17 cellular contexts compared by ENCODE assay signal in genomic region chr14:68696721-68697495, GRCh38.
DNase-seq lines count a peak whose midpoint lies in the region; ATAC-seq and TF ChIP-seq lines count a peak whose summit lies in the region.
"Had no signal": no experiment of that assay in that cellular context is flagged by ENCODE, and none has a peak within 500 bp of the region (broad histone marks: within the 10 kb centered on the region; RNA-seq: fewer than 3 reads in every experiment).

No MANE protein-coding gene starts in this region.

- H3K4me1 Mint-ChIP-seq in MCF 10A (ENCODE audit: insufficient read depth, unreplicated experiment) = peaks cover 44% of the 10 kb centered on the region
- H3K4me1 Mint-ChIP-seq in chondrocyte (ENCODE audit: low read depth) = peaks cover 32% of the 10 kb centered on the region
- H3K4me1 Mint-ChIP-seq in stimulated activated naive B cell treated with anti-CD40 and anti-IgM and Interleukin-4, amounts not matched to agents 10 μg/mL and 1 μg/mL and 100 μg/mL, for 72 hours = peaks cover 38 to 56% of the 10 kb centered on the region in 2 donors
- H3K4me1 Mint-ChIP-seq in activated CD8-positive, alpha-beta T cell treated with anti-CD3 and anti-CD28 coated beads for 36 hours (ENCODE audit: low read depth) = peaks cover 14% of the 10 kb centered on the region

- POLR2A ChIA-PET in MCF 10A (lab: Yijun Ruan, JAX) = interaction anchor here (0.5 to 4.4 kb wide), 4 partner anchors 11 to 148 kb away, joined by 4 to 41 read pairs (median 40); partner anchors contain the start of gene ZFP36L1
- POLR2A ChIA-PET in activated CD8-positive, alpha-beta T cell treated with anti-CD3 and anti-CD28 coated beads for 36 hours (lab: Charles Lee) = interaction anchor here (0.9 to 1.4 kb wide), 2 partner anchors 11 to 20 kb away, joined by 3 read pairs; no protein-coding TSS in a partner anchor

- H3K36me3 ChIP-seq in breast epithelium = no peaks in the 10 kb centered on the region

- DNase-seq in MCF 10A (ENCODE audit: unreplicated experiment) (no peak), breast epithelium (ENCODE audit: low spot score in 2 of 2) (no peak), chondrocyte (ENCODE audit: low spot score) (peak; percentile 54), omental fat pad (ENCODE audit: low spot score) (peak; percentile 18), NCI-H2196 treated with DMSO at 0.1 percent for 48 hours (lab: John Stamatoyannopoulos, UW; ENCODE audit: unreplicated experiment) (no peak), GM13977 (ENCODE audit: low spot score) (no peak)
- no peak for DNase-seq in stimulated activated naive B cell treated with anti-CD40 and anti-IgM and Interleukin-4, amounts not matched to agents 10 μg/mL and 1 μg/mL and 100 μg/mL, for 72 hours
- DNase-seq in activated CD8-positive, alpha-beta T cell treated with anti-CD3 and anti-CD28 coated beads for 36 hours = no peak
- DNase-seq: CD4-positive, alpha-beta T cell; DMS79; GOT3; NCI-H1694; NCI-H446 treated with DMSO at 0.1 percent for 48 hours; NCI-H774; SHP77 had no signal

- ATAC-seq in omental fat pad (ENCODE audit: low FRiP score) = no peak
- ATAC-seq in stimulated activated naive B cell treated with anti-CD40 and anti-IgM and Interleukin-4, amounts not matched to agents 10 μg/mL and 1 μg/mL and 100 μg/mL, for 72 hours (replicated peaks) = no peak
- ATAC-seq in activated CD8-positive, alpha-beta T cell treated with anti-CD3 and anti-CD28 coated beads for 36 hours = no peak
- ATAC-seq: K562, Panc1 had no signal

- no peaks in the 10 kb centered on the region for H3K36me3 Mint-ChIP-seq in MCF 10A (ENCODE audit: insufficient read depth, unreplicated experiment)
- no peaks in the 10 kb centered on the region for H3K36me3 Mint-ChIP-seq in chondrocyte (ENCODE audit: low read depth)
- peaks cover 0 to 2% of the 10 kb centered on the region in 2 donors for H3K36me3 Mint-ChIP-seq in stimulated activated naive B cell treated with anti-CD40 and anti-IgM and Interleukin-4, amounts not matched to agents 10 μg/mL and 1 μg/mL and 100 μg/mL, for 72 hours
- H3K36me3 Mint-ChIP-seq in activated CD8-positive, alpha-beta T cell treated with anti-CD3 and anti-CD28 coated beads for 36 hours (ENCODE audit: low read depth) = no peaks in the 10 kb centered on the region

- no peaks in the 10 kb centered on the region for H3K4me1 ChIP-seq in breast epithelium

- H3K27me3 Mint-ChIP-seq in MCF 10A (ENCODE audit: insufficient read depth, unreplicated experiment) (no peaks in the 10 kb centered on the region), chondrocyte (ENCODE audit: low read depth) (no peaks in the 10 kb centered on the region)
- no peaks in the 10 kb centered on the region for H3K27me3 Mint-ChIP-seq in stimulated activated naive B cell treated with anti-CD40 and anti-IgM and Interleukin-4, amounts not matched to agents 10 μg/mL and 1 μg/mL and 100 μg/mL, for 72 hours
- no peaks in the 10 kb centered on the region for H3K27me3 Mint-ChIP-seq in activated CD8-positive, alpha-beta T cell treated with anti-CD3 and anti-CD28 coated beads for 36 hours
- H3K27me3 Mint-ChIP-seq: CD4-positive, alpha-beta T cell had no signal

- H3K4me3 Mint-ChIP-seq in MCF 10A (ENCODE audit: unreplicated experiment) = no peak overlapping the region
- no peak overlapping the region for H3K4me3 Mint-ChIP-seq in chondrocyte (ENCODE audit: unreplicated experiment)
- H3K4me3 Mint-ChIP-seq in stimulated activated naive B cell treated with anti-CD40 and anti-IgM and Interleukin-4, amounts not matched to agents 10 μg/mL and 1 μg/mL and 100 μg/mL, for 72 hours = no peak overlapping the region
- H3K4me3 Mint-ChIP-seq in activated CD8-positive, alpha-beta T cell treated with anti-CD3 and anti-CD28 coated beads for 36 hours = no peak overlapping the region
- H3K4me3 Mint-ChIP-seq: CD4-positive, alpha-beta T cell had no signal

- CTCF ChIA-PET in MCF 10A (lab: Yijun Ruan, JAX) = interaction anchor here (0.5 to 0.8 kb wide), 3 partner anchors 57 to 620 kb away, joined by 3 to 4 read pairs (median 3); no protein-coding TSS in a partner anchor
- CTCF ChIA-PET in activated CD8-positive, alpha-beta T cell treated with anti-CD3 and anti-CD28 coated beads for 36 hours (lab: Charles Lee) = no interaction called here

- H3K9me3 Mint-ChIP-seq in MCF 10A (ENCODE audit: unreplicated experiment) = peaks cover 7% of the 10 kb centered on the region
- H3K9me3 Mint-ChIP-seq in chondrocyte (ENCODE audit: low read depth) = no peaks in the 10 kb centered on the region
- H3K9me3 Mint-ChIP-seq in stimulated activated naive B cell treated with anti-CD40 and anti-IgM and Interleukin-4, amounts not matched to agents 10 μg/mL and 1 μg/mL and 100 μg/mL, for 72 hours = no peaks in the 10 kb centered on the region
- peaks cover 1% of the 10 kb centered on the region for H3K9me3 Mint-ChIP-seq in activated CD8-positive, alpha-beta T cell treated with anti-CD3 and anti-CD28 coated beads for 36 hours

- TF ChIP-seq POLR2A in breast epithelium (IDR thresholded peaks at IDR 0.05) = no peak

- no peak overlapping the region for H3K27ac ChIP-seq in breast epithelium

- TF ChIP-seq CTCF in MCF 10A (IDR thresholded peaks at IDR 0.05; ENCODE audit: unreplicated experiment) (no peak), breast epithelium (IDR thresholded peaks at IDR 0.05) (no peak), chondrocyte (IDR thresholded peaks at IDR 0.05) (no peak), omental fat pad (IDR thresholded peaks at IDR 0.05) (no peak), GM13977 (IDR thresholded peaks at IDR 0.05; ENCODE audit: extremely low read depth, insufficient read depth, missing control alignments) (no peak)
- TF ChIP-seq CTCF in activated CD8-positive, alpha-beta T cell treated with anti-CD3 and anti-CD28 coated beads for 36 hours (IDR thresholded peaks at IDR 0.05) = no peak

- intact Hi-C loops in MCF 10A (cut with micrococcal nuclease) = loop anchor here (5.0 kb wide), 3 partner anchors 230 to 755 kb away; no protein-coding TSS in a partner anchor
- intact Hi-C loops in breast epithelium (cut with DNase I; ENCODE audit: low total_unique reads) = no loop called here
- intact Hi-C loops in activated CD8-positive, alpha-beta T cell treated with anti-CD3 and anti-CD28 coated beads for 36 hours (cut with micrococcal nuclease) = no loop called here

- H3K27me3 ChIP-seq in breast epithelium = no peaks in the 10 kb centered on the region

- no TSS peak for BruUV-seq in MCF 10A (replicated peaks; lab: Mats Ljungman, UMichigan)

- H3K9me3 ChIP-seq in breast epithelium = no peaks in the 10 kb centered on the region

- no peak overlapping the region for H3K4me3 ChIP-seq in breast epithelium
- H3K4me3 ChIP-seq: K562 had no signal

- H3K27ac Mint-ChIP-seq in MCF 10A (ENCODE audit: low read depth, unreplicated experiment) = peak overlapping the region; percentile 96
- H3K27ac Mint-ChIP-seq in chondrocyte (ENCODE audit: unreplicated experiment) = no peak overlapping the region
- no peak overlapping the region for H3K27ac Mint-ChIP-seq in stimulated activated naive B cell treated with anti-CD40 and anti-IgM and Interleukin-4, amounts not matched to agents 10 μg/mL and 1 μg/mL and 100 μg/mL, for 72 hours
- H3K27ac Mint-ChIP-seq in activated CD8-positive, alpha-beta T cell treated with anti-CD3 and anti-CD28 coated beads for 36 hours = no peak overlapping the region
- H3K27ac Mint-ChIP-seq: CD4-positive, alpha-beta T cell had no signal

- in situ Hi-C loops in GM13977 (cut with MboI; ENCODE audit: low pct_unique_long_range_greater_than_20kb, low sequenced_read_pairs, unreplicated experiment) = no loop called here

Comparison
In these comparisons a context has a peak if more than half of its experiments do, and no peak if none do; other contexts are left out.
1. DNase-seq: peak in chondrocyte (single experiment) and omental fat pad (single experiment); none in MCF 10A (single experiment), breast epithelium (0 of 2), stimulated activated naive B cell treated with anti-CD40 and anti-IgM and Interleukin-4, amounts not matched to agents 10 μg/mL and 1 μg/mL and 100 μg/mL, for 72 hours (single experiment), NCI-H2196 treated with DMSO at 0.1 percent for 48 hours (single experiment), GM13977 (single experiment) and activated CD8-positive, alpha-beta T cell treated with anti-CD3 and anti-CD28 coated beads for 36 hours (single experiment).